1 cellular context compared by ENCODE assay signal in the genomic region with DNA sequence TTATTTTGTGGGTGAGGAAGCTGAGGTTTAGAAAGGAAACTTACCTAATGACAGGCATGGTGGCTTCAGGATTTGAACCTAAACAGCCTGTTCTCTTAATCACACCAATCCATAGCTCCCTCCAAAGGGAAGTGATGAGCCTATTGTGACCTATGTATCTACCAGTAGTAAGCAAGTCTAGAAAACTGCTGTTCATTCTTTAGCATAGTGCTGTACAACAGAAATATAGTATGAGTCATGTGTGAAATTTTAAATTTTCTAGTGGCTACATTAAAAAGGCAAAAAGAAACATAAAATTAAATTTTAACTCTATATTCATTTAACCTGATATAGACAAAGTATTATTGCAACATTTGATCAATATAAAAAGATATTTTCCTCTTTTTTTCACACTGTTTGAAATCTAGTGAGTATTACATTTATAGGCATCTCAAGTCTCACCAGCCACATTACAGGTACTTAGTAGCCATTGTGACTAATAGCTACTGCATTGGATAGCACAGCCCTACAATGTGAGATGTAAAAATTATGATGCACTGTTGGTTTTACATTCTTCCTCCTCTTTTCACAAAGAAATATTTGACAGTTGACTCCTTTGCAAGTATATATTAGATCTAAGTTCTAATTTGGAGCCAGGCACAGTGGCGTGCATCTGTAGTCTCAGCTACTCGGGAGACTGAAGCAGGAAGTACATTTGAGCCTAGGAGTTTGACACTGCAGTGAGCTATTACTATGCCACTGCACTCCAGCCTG.
TF ChIP-seq lines count a peak whose summit lies in the region.

No MANE protein-coding gene starts in this region.

TF ChIP-seq in SK-N-SH, 30 proteins besides CTCF, POLR2A, EP300 and RAD21 (continued from another document):
- TF ChIP-seq, protein P1, sequence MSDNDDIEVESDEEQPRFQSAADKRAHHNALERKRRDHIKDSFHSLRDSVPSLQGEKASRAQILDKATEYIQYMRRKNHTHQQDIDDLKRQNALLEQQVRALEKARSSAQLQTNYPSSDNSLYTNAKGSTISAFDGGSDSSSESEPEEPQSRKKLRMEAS (IDR thresholded peaks at IDR 0.05; ENCODE audit: low read depth): no peak
- no peak for TF ChIP-seq TEAD4 (IDR thresholded peaks at IDR 0.05; ENCODE audit: borderline replicate concordance, insufficient read depth)
- 0 out of 2 replicates have a peak, but pooled peaks have one; percentile 34 for TF ChIP-seq FOXM1 (IDR thresholded peaks at IDR 0.05; ENCODE audit: low read depth)
- TF ChIP-seq NRF1 (IDR thresholded peaks at IDR 0.05; ENCODE audit: low read depth, low read length): no peak
